ENCODE assay signal across 11 cellular contexts in the genomic region with DNA sequence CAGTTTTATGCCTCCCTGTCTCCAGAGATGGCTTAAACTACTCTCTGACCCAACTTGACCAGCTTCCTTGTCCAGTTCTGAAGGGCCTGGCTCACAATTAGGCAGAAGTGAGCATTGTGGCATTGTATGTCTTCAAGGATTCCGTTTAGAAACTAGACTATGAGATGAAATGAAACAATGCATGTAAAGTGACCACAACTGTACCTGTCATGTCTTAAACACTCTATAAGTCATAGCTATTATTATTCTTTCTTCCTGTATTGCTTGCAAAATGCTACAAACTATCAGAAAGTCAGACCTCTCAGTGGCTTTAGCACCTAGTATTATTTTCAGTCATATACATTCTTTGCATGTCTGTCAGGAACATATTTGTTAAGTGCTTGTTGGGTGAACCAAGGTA.
DNase-seq lines count a peak whose midpoint lies in the region; ATAC-seq and TF ChIP-seq lines count a peak whose summit lies in the region.
"Had no signal": no experiment of that assay in that cellular context is flagged by ENCODE, and none has a peak within 500 bp of the region (broad histone marks: within the 10 kb centered on the region; RNA-seq: fewer than 3 reads in every experiment).

No MANE protein-coding gene starts in this region.

- H3K27me3 ChIP-seq in PC-3 (ENCODE audit: low read length), result no peaks in the 10 kb centered on the region
- no peaks in the 10 kb centered on the region for H3K27me3 ChIP-seq in SJCRH30

- DNase-seq in PC-3 (peak; percentile 39), DMS114 treated with DMSO at 0.1 percent for 48 hours (lab: John Stamatoyannopoulos, UW; ENCODE audit: unreplicated experiment) (no peak), NCI-H1694 (lab: John Stamatoyannopoulos, UW) (no peak), SJCRH30 (no peak), NCI-H2196 treated with DMSO at 0.1 percent for 48 hours (lab: John Stamatoyannopoulos, UW; ENCODE audit: unreplicated experiment) (no peak)
- DNase-seq: effector CD8-positive, alpha-beta T cell; NCI-H2171 treated with DMSO at 0.1 percent for 48 hours had no signal

- H3K9me2 ChIP-seq in PC-3 (replicated peaks; ENCODE audit: low read length), result no peaks in the 10 kb centered on the region

- H3K9me3 ChIP-seq in PC-3 (ENCODE audit: low read length) (no peaks in the 10 kb centered on the region), SJCRH30 (replicated peaks) (no peaks in the 10 kb centered on the region)
- H3K9me3 ChIP-seq: prostate gland had no signal

- no peaks in the 10 kb centered on the region for H4K20me1 ChIP-seq in PC-3 (ENCODE audit: low read length)

- no peak overlapping the region for H3K9ac ChIP-seq in PC-3 (ENCODE audit: low read length)

- ATAC-seq in GM18499 (IDR thresholded peaks at IDR 0.05; ENCODE audit: insufficient read depth, unreplicated experiment) (peak; percentile 99), GM19395 (IDR thresholded peaks at IDR 0.05; ENCODE audit: unreplicated experiment) (peak; percentile 95), HG02884 (IDR thresholded peaks at IDR 0.05; ENCODE audit: unreplicated experiment) (peak; percentile 93), PC-3 (no peak)

- peaks cover 45% of the 10 kb centered on the region for H3K4me1 ChIP-seq in PC-3 (ENCODE audit: insufficient read depth, low read length)
- H3K4me1 ChIP-seq in SJCRH30, result peaks cover 21% of the 10 kb centered on the region; the same call in 1 of the 2 replicates

- no TSS peak for BruUV-seq in PC-3 (replicated peaks; lab: Mats Ljungman, UMichigan)

- CTCF ChIA-PET in PC-3 (lab: Charles Lee), result no interaction called here

- intact Hi-C loops in PC-3 (cut with micrococcal nuclease), result loop anchor here (10.0 kb wide), 2 partner anchors 93 to 173 kb away; no protein-coding TSS in a partner anchor

- H3K4me2 ChIP-seq in PC-3 (ENCODE audit: low read length), result no peak overlapping the region

- H3K4me3 ChIP-seq in PC-3 (ENCODE audit: low read length), result no peak overlapping the region
- H3K4me3 ChIP-seq in SJCRH30, result no peak overlapping the region
- H3K4me3 ChIP-seq: prostate gland had no signal

- TF ChIP-seq CTCF in PC-3 (conservative IDR thresholded peaks at IDR 0.05; ENCODE audit: low read depth, low read length), result no peak

- no peaks in the 10 kb centered on the region for H3F3A ChIP-seq in PC-3 (ENCODE audit: low read length, unreplicated experiment)

- POLR2A ChIA-PET in PC-3 (lab: Charles Lee; ENCODE audit: unreplicated experiment), result no interaction called here

- H3K27ac ChIP-seq in PC-3 (ENCODE audit: low read length), result no peak overlapping the region
- no peak overlapping the region for H3K27ac ChIP-seq in SJCRH30
- H3K27ac ChIP-seq: prostate gland had no signal

- H2AFZ ChIP-seq in PC-3 (ENCODE audit: low read length), result no peak overlapping the region

- no peaks in the 10 kb centered on the region for H3K36me3 ChIP-seq in PC-3 (ENCODE audit: low read depth, low read length)
- H3K36me3 ChIP-seq in SJCRH30, result no peaks in the 10 kb centered on the region
- H3K36me3 ChIP-seq: prostate gland had no signal

- H3K79me2 ChIP-seq in PC-3 (ENCODE audit: low read length), result no peaks in the 10 kb centered on the region
